ENCODE assay signal across 7 cellular contexts in the genomic region with DNA sequence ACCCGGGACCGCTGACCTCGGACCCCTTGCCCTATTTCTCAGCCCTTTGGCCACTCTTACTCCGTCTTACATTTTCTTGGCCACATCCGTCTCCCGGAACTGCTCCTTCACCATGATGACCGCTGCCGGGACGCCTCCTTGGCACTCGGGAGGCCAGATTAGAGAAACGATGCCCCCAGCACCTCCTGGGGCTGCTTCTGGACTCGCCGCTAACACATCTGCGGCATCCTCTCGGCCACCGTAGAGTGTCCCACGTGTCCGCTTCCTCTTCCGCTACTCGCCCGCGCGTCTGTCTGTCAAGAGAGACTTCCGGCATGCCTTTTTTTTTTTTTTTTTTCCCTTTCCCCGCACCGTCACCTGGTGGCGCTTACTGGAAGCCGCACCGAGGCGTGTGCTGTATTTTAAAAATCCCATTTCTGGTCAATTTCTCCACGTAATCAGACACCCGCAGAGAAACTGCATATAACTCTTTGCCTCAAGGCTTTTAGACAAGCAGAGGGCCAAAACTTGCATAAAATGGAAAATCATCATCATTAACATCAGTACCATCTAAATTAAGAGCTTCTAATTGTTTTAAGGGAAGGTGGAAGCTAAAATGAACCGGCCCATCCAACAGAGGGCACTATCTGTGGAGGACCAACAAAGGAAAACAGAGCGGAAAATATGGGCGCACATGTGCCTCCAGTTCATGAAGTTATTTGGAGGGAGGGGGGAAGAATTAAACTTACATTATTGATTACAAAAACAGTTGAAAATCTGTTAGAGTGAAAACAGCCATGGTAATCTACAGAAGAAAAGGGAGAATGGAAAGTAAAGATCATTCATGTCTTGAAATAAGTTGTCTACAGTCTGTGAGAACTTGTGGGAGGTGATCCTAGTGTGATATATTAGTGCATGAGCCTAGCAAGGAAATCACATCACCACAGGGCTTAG.
DNase-seq lines count a peak whose midpoint lies in the region; ATAC-seq and TF ChIP-seq lines count a peak whose summit lies in the region.

A gene (minus strand): TSS at position 222 of the 933 bp plus-strand sequence. CDS start 108 bp downstream, at position 114.

- peak within 1 kb of the TSS; percentile 100 for H3K4me3 ChIP-seq in retinal pigment epithelial cell (ENCODE audit: low read length)

- ATAC-seq in GM18502 (IDR thresholded peaks at IDR 0.05; ENCODE audit: poor library complexity, unreplicated experiment) (peak; percentile 71), HG02970 (IDR thresholded peaks at IDR 0.05; ENCODE audit: low FRiP score, unreplicated experiment) (peak; percentile 62)

- peak; percentile 52 for TF ChIP-seq CTCF in retinal pigment epithelial cell (conservative IDR thresholded peaks at IDR 0.05; ENCODE audit: low read depth, low read length)

- peak; percentile 85 to 87 for DNase-seq in NCI-H1930 (lab: John Stamatoyannopoulos, UW)
- DNase-seq in T-helper 22 cell (ENCODE audit: low read depth) = peak; percentile 87
- peak; percentile 99 for DNase-seq in astrocyte of the hippocampus (ENCODE audit: low read depth, low spot score)
- DNase-seq in hippocampal formation (lab: John Stamatoyannopoulos, UW) = peak; percentile 84 to 88
- peak; percentile 94 for DNase-seq in retinal pigment epithelial cell (ENCODE audit: low read depth)

Comparison
In these comparisons a context has a peak if more than half of its experiments do, and no peak if none do; other contexts are left out.
1. Peak in every context shown above with its lines: DNase-seq, ATAC-seq and H3K4me3 ChIP-seq.